In genomic region chr19:47109541-47110375, GRCh38 we compare ENCODE assay signal across 8 cellular contexts. TPM values are rescaled to one million over a fixed set of nuclear protein-coding genes. Genes with fewer than 3 reads are reported as not detected.
DNase-seq lines count a peak whose midpoint lies in the region; ATAC-seq and TF ChIP-seq lines count a peak whose summit lies in the region.

No MANE protein-coding gene starts in this region.

- ATAC-seq in activated naive CD8-positive, alpha-beta T cell treated with anti-CD3 and anti-CD28 coated beads, Interleukin-2, amount 10 ng/mL, durations not matched to agents 7 days and 5 days (ENCODE audit: low read depth): no peak
- no peak for ATAC-seq in esophagus mucosa

- no TSS peak for BruUV-seq in OCI-LY7 (replicated peaks; lab: Mats Ljungman, UMichigan)

- H2AFZ ChIP-seq in OCI-LY7 (ENCODE audit: low read length): no peak overlapping the region

- no peak for TF ChIP-seq CTCF in OCI-LY7 (conservative IDR thresholded peaks at IDR 0.05; ENCODE audit: low read length)

- peaks cover 47% of the 10 kb centered on the region for H3K4me1 Mint-ChIP-seq in activated naive CD8-positive, alpha-beta T cell treated with anti-CD3 and anti-CD28 coated beads, Interleukin-2, amount 10 ng/mL, durations not matched to agents 7 days and 5 days

- no CpG with 5 or more reads among the region's 15 CpGs for WGBS in iPS DF 6.9 (ENCODE audit: insufficient coverage, insufficient read length)

- peak; percentile 54 for TF ChIP-seq POLR2A in GM19099 (IDR thresholded peaks at IDR 0.05; ENCODE audit: extremely low read depth, insufficient read length, low read depth)

- H3K36me3 ChIP-seq in OCI-LY7 (ENCODE audit: insufficient read depth, low read length) (peaks cover 70% of the 10 kb centered on the region), iPS DF 6.9 (ENCODE audit: control insufficient read depth, insufficient read depth, low read length) (no peaks in the 10 kb centered on the region)

- H3K9me3 ChIP-seq in OCI-LY7 (ENCODE audit: low read length) (no peaks in the 10 kb centered on the region), iPS DF 6.9 (ENCODE audit: control insufficient read depth, insufficient read depth, low read length) (no peaks in the 10 kb centered on the region)

- H3K9me3 Mint-ChIP-seq in activated naive CD8-positive, alpha-beta T cell treated with anti-CD3 and anti-CD28 coated beads, Interleukin-2, amount 10 ng/mL, durations not matched to agents 7 days and 5 days: no peaks in the 10 kb centered on the region

- H3K4me2 ChIP-seq in OCI-LY7 (ENCODE audit: low read length): peak overlapping the region; percentile 100

- no peaks in the 10 kb centered on the region for H3K27me3 ChIP-seq in iPS DF 6.9 (ENCODE audit: control insufficient read depth, insufficient read depth, low read length)

- H3K4me1 ChIP-seq in OCI-LY7 (ENCODE audit: insufficient read depth, low read length, poor library complexity, severe bottlenecking) (peaks cover 44% of the 10 kb centered on the region), iPS DF 6.9 (ENCODE audit: control insufficient read depth, insufficient read depth, low read length) (no peaks in the 10 kb centered on the region)

- H3K27ac Mint-ChIP-seq in activated naive CD8-positive, alpha-beta T cell treated with anti-CD3 and anti-CD28 coated beads, Interleukin-2, amount 10 ng/mL, durations not matched to agents 7 days and 5 days: peak overlapping the region; percentile 100

- H3K4me3 ChIP-seq in OCI-LY7 (ENCODE audit: low read depth, low read length, poor library complexity, severe bottlenecking) (peak overlapping the region; percentile 94), iPS DF 6.9 (ENCODE audit: low read length) (peak overlapping the region; percentile 6; the same call in 1 of the 2 replicates)

- POLR2A ChIA-PET in OCI-LY7 (lab: Charles Lee): no interaction called here
- POLR2A ChIA-PET in activated naive CD8-positive, alpha-beta T cell treated with anti-CD3 and anti-CD28 coated beads, Interleukin-2, amount 10 ng/mL, durations not matched to agents 7 days and 5 days (lab: Charles Lee): interaction anchor here (0.8 to 8.4 kb wide), 6 partner anchors 11 to 165 kb away, joined by 3 to 192 read pairs (median 4); partner anchors contain the start of gene CCDC9

- no peaks in the 10 kb centered on the region for H4K20me1 ChIP-seq in OCI-LY7 (ENCODE audit: insufficient read depth, low read length)

- H3K4me3 Mint-ChIP-seq in activated naive CD8-positive, alpha-beta T cell treated with anti-CD3 and anti-CD28 coated beads, Interleukin-2, amount 10 ng/mL, durations not matched to agents 7 days and 5 days: peak overlapping the region; percentile 97

- H3K79me2 ChIP-seq in OCI-LY7 (ENCODE audit: insufficient read depth, low read depth, low read length): peaks cover 71% of the 10 kb centered on the region

- H3K27ac ChIP-seq in OCI-LY7 (ENCODE audit: low read depth, low read length, poor library complexity, severe bottlenecking) (peak overlapping the region; percentile 93), iPS DF 6.9 (ENCODE audit: low read length) (no peak overlapping the region)

- intact Hi-C loops in OCI-LY7 (cut with micrococcal nuclease; ENCODE audit: unreplicated experiment): loop anchor here (5.0 to 10.0 kb wide), 2 partner anchors 32 to 255 kb away; partner anchors contain the start of gene AP2S1

- H3K9me2 ChIP-seq in OCI-LY7 (ENCODE audit: insufficient read depth, low read length): no peaks in the 10 kb centered on the region

- CTCF ChIA-PET in OCI-LY7 (lab: Charles Lee; ENCODE audit: unreplicated experiment): no interaction called here

- H3K27me3 Mint-ChIP-seq in activated naive CD8-positive, alpha-beta T cell treated with anti-CD3 and anti-CD28 coated beads, Interleukin-2, amount 10 ng/mL, durations not matched to agents 7 days and 5 days: no peaks in the 10 kb centered on the region

- H3K36me3 Mint-ChIP-seq in activated naive CD8-positive, alpha-beta T cell treated with anti-CD3 and anti-CD28 coated beads, Interleukin-2, amount 10 ng/mL, durations not matched to agents 7 days and 5 days: peaks cover 36% of the 10 kb centered on the region

- DNase-seq in OCI-LY7 (ENCODE audit: low spot score): peak; percentile 56
- peak; percentile 49 for DNase-seq in activated naive CD8-positive, alpha-beta T cell treated with anti-CD3 and anti-CD28 coated beads, Interleukin-2, amount 10 ng/mL, durations not matched to agents 7 days and 5 days
- no peak for DNase-seq in iPS DF 6.9 (ENCODE audit: low read depth, low spot score)
- peak; percentile 74 for DNase-seq in stimulated activated CD4-positive, alpha-beta T cell treated with anti-CD3 and anti-CD28 coated beads, Interleukin-15, amount 100 ng/mL, for 24 hours
- no peak for DNase-seq in islet precursor cell
- DNase-seq in cerebellum (ENCODE audit: low spot score): no peak

RNA-seq across cellular contexts. Expression of gene ZC3H4, which starts 3.8 kb away (rescaled TPM):
- total RNA-seq in OCI-LY7 (2014; rRNA removed; shearing (Covaris generic)): 16.6 and 23.0 TPM in 2 replicates
- 76.8 and 80.9 TPM in 2 replicates for total RNA-seq in OCI-LY7 (2022)
- total RNA-seq in activated naive CD8-positive, alpha-beta T cell treated with anti-CD3 and anti-CD28 coated beads, Interleukin-2, amount 10 ng/mL, durations not matched to agents 7 days and 5 days: 10 to 100 TPM; 84.3 to 86.0 TPM
- total RNA-seq in cerebellum: 16.8 TPM
- 28.1 TPM for total RNA-seq in esophagus mucosa

RNA-seq across cellular contexts. Expression of gene SAE1, which starts 20.9 kb away (rescaled TPM):
- 165 and 185 TPM in 2 replicates for total RNA-seq in OCI-LY7 (2014; rRNA removed; shearing (Covaris generic))
- total RNA-seq in OCI-LY7 (2022) (144 and 150 TPM in 2 replicates), cerebellum (47.5 TPM), esophagus mucosa (53.2 TPM)
- total RNA-seq in activated naive CD8-positive, alpha-beta T cell treated with anti-CD3 and anti-CD28 coated beads, Interleukin-2, amount 10 ng/mL, durations not matched to agents 7 days and 5 days: 100 to 1,000 TPM; 108 to 114 TPM

Comparison
In these comparisons a context has a peak if more than half of its experiments do, and no peak if none do; other contexts are left out.
1. DNase-seq: peak in OCI-LY7 (single experiment), activated naive CD8-positive, alpha-beta T cell treated with anti-CD3 and anti-CD28 coated beads, Interleukin-2, amount 10 ng/mL, durations not matched to agents 7 days and 5 days (single experiment) and stimulated activated CD4-positive, alpha-beta T cell treated with anti-CD3 and anti-CD28 coated beads, Interleukin-15, amount 100 ng/mL, for 24 hours (single experiment); none in iPS DF 6.9 (single experiment), islet precursor cell (single experiment) and cerebellum (single experiment).